Comparison of ENCODE assay signal across 13 cellular contexts in the genomic region with DNA sequence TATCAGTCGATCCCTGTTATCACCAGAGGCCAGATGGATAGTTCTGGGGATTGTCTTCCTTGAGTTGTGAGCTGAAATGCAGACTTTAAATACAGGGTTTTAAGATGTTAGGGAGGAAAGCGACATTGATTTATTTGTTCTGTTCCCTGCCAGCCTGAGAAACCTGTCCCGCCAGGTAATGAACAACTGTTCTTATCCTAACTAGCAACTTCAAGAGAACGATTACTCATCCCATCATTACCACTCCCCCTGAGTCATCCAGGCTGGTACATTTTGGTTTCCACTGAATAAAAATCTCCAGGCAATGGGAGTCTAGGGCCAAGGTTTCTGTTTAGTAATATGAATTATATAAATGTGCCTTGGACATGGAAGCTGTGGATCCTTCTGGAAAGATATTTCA.
DNase-seq lines count a peak whose midpoint lies in the region; ATAC-seq, FAIRE-seq and TF ChIP-seq lines count a peak whose summit lies in the region.
"Had no signal": no experiment of that assay in that cellular context is flagged by ENCODE, and none has a peak within 500 bp of the region (broad histone marks: within the 10 kb centered on the region; RNA-seq: fewer than 3 reads in every experiment).

No MANE protein-coding gene starts in this region.

- H3K4me2 ChIP-seq in keratinocyte (ENCODE audit: control insufficient read depth, extremely low read depth, insufficient read depth, low read depth, low read length), result peak overlapping the region; percentile 61
- H3K4me2 ChIP-seq: BLaER1 treated with 17β-estradiol and CSF1 and Interleukin-3, amounts not matched to agents 10 nM and 100 nM had no signal

- intact Hi-C loops in right cardiac atrium (cut with DNase I), result no loop called here

- H3K4me3 Mint-ChIP-seq in stimulated activated naive CD8-positive, alpha-beta T cell treated with anti-CD3 and anti-CD28 coated beads, Interleukin-15, amount 100 ng/mL, for 72 hours, result no peak overlapping the region

- peak; percentile 62 for ATAC-seq in stimulated activated naive CD8-positive, alpha-beta T cell treated with anti-CD3 and anti-CD28 coated beads, Interleukin-15, Interleukin-2, amounts not matched to agents 100 U/mL and 50 U/mL, for 24 hours
- ATAC-seq in stimulated activated naive CD8-positive, alpha-beta T cell treated with anti-CD3 and anti-CD28 coated beads, Interleukin-15, amount 100 ng/mL, for 72 hours, result no peak
- peak; percentile 74 for ATAC-seq in SK-N-SH treated with all-trans-retinoic acid at 6 μM for 48 hours
- ATAC-seq in HG02884 (IDR thresholded peaks at IDR 0.05; ENCODE audit: unreplicated experiment), result no peak
- no peak for ATAC-seq in right cardiac atrium
- ATAC-seq: psoas muscle had no signal

- peaks cover 44% of the 10 kb centered on the region for H3K4me1 ChIP-seq in keratinocyte (ENCODE audit: control insufficient read depth, extremely low read depth, insufficient read depth, low read length)
- H3K4me1 ChIP-seq in effector memory CD4-positive, alpha-beta T cell (ENCODE audit: control insufficient read depth, insufficient read depth, low read length, poor library complexity, severe bottlenecking), result peaks cover 6% of the 10 kb centered on the region
- no peaks in the 10 kb centered on the region for H3K4me1 ChIP-seq in right cardiac atrium (ENCODE audit: control insufficient read depth, insufficient read depth, low read length)
- H3K4me1 ChIP-seq: psoas muscle had no signal

- no peak overlapping the region for H3K27ac Mint-ChIP-seq in stimulated activated naive CD8-positive, alpha-beta T cell treated with anti-CD3 and anti-CD28 coated beads, Interleukin-15, amount 100 ng/mL, for 72 hours

- no peaks in the 10 kb centered on the region for H3K79me2 ChIP-seq in keratinocyte (ENCODE audit: control insufficient read depth, insufficient read depth, low read length)

- FAIRE-seq in keratinocyte (lab: Jason Lieb, UNC), result peak; percentile 89

- peak overlapping the region in 1 of 3 experiments; percentile 38 for H3K4me3 ChIP-seq in keratinocyte (ENCODE audit: control insufficient read depth in 2 of 3, extremely low read depth in 1 of 3, insufficient read depth in 2 of 3, low read depth in 1 of 3, low read length in 3 of 3)
- no peak overlapping the region for H3K4me3 ChIP-seq in effector memory CD4-positive, alpha-beta T cell (ENCODE audit: insufficient read depth, low read depth, low read length, poor library complexity, severe bottlenecking)
- no peak overlapping the region for H3K4me3 ChIP-seq in right cardiac atrium (ENCODE audit: low read length)
- H3K4me3 ChIP-seq: BLaER1 treated with 17β-estradiol and CSF1 and Interleukin-3, amounts not matched to agents 10 nM and 100 nM; psoas muscle had no signal

- H3K9me1 ChIP-seq in keratinocyte (ENCODE audit: control insufficient read depth, extremely low read depth, insufficient read depth, low read length), result no peaks in the 10 kb centered on the region

- 59% methylated on average over 4 of the region's 4 CpGs for WGBS in right cardiac atrium

- no peaks in the 10 kb centered on the region for H3K36me3 ChIP-seq in keratinocyte (ENCODE audit: control insufficient read depth in 2 of 2, extremely low read depth in 1 of 2, insufficient read depth in 2 of 2, low read length in 2 of 2)
- H3K36me3 ChIP-seq in effector memory CD4-positive, alpha-beta T cell (ENCODE audit: control insufficient read depth, insufficient read depth, low read length), result no peaks in the 10 kb centered on the region

- no peaks in the 10 kb centered on the region for H3K27me3 ChIP-seq in keratinocyte (ENCODE audit: control insufficient read depth, extremely low read depth, insufficient read depth, low read length)
- H3K27me3 ChIP-seq in effector memory CD4-positive, alpha-beta T cell (replicated peaks; ENCODE audit: control insufficient read depth, insufficient read depth, low read length, poor library complexity, severe bottlenecking), result no peaks in the 10 kb centered on the region
- H3K27me3 ChIP-seq in right cardiac atrium (ENCODE audit: control insufficient read depth, insufficient read depth), result no peaks in the 10 kb centered on the region

- H3K27ac ChIP-seq in keratinocyte (ENCODE audit: control insufficient read depth, insufficient read depth, low read length), result peak overlapping the region; percentile 63
- H3K27ac ChIP-seq in effector memory CD4-positive, alpha-beta T cell (ENCODE audit: insufficient read depth, low read length, poor library complexity, severe bottlenecking), result no peak overlapping the region
- no peak overlapping the region for H3K27ac ChIP-seq in right cardiac atrium (ENCODE audit: low read length)
- H3K27ac ChIP-seq: BLaER1 treated with 17β-estradiol and CSF1 and Interleukin-3, amounts not matched to agents 10 nM and 100 nM; psoas muscle had no signal

- peaks cover 18% of the 10 kb centered on the region in 2 donors for H3K9me3 Mint-ChIP-seq in stimulated activated naive CD8-positive, alpha-beta T cell treated with anti-CD3 and anti-CD28 coated beads, Interleukin-15, amount 100 ng/mL, for 72 hours

- peaks cover 42% of the 10 kb centered on the region for H3K27me3 Mint-ChIP-seq in stimulated activated naive CD8-positive, alpha-beta T cell treated with anti-CD3 and anti-CD28 coated beads, Interleukin-15, amount 100 ng/mL, for 72 hours

- DNase-seq in stimulated activated naive CD8-positive, alpha-beta T cell treated with anti-CD3 and anti-CD28 coated beads, Interleukin-15, Interleukin-2, amounts not matched to agents 100 U/mL and 50 U/mL, for 24 hours, result no peak
- no peak for DNase-seq in stimulated activated naive CD8-positive, alpha-beta T cell treated with anti-CD3 and anti-CD28 coated beads, Interleukin-15, amount 100 ng/mL, for 72 hours
- peak; percentile 46 for DNase-seq in keratinocyte (ENCODE audit: low read depth, low spot score)
- DNase-seq in D341Med (ENCODE audit: low spot score), result no peak
- DNase-seq in effector memory CD4-positive, alpha-beta T cell, result no peak
- DNase-seq in right cardiac atrium, result no peak
- DNase-seq: activated CD8-positive, alpha-beta memory T cell treated with anti-CD3 and anti-CD28 coated beads, Interleukin-2, amount 50 U/mL, for 48 hours; cortex of kidney; NCI-H1105; psoas muscle had no signal

- dilution Hi-C loops in keratinocyte (cut with MboI; ENCODE audit: extremely low pct_ligation_motif_present, low sequenced_read_pairs), result no loop called here

- TF ChIP-seq CTCF in keratinocyte (optimal IDR thresholded peaks at IDR 0.05 in 1 of 3, IDR thresholded peaks at IDR 0.05 in 1 of 3, conservative IDR thresholded peaks at IDR 0.05 in 1 of 3; ENCODE audit: extremely low read depth in 1 of 3, insufficient read depth in 2 of 3, low read length in 3 of 3), result no peak

- H3K4me1 Mint-ChIP-seq in stimulated activated naive CD8-positive, alpha-beta T cell treated with anti-CD3 and anti-CD28 coated beads, Interleukin-15, amount 100 ng/mL, for 72 hours, result peaks cover 28% of the 10 kb centered on the region

- peak overlapping the region; percentile 45 for H3K9ac ChIP-seq in keratinocyte (ENCODE audit: control insufficient read depth, extremely low read depth, insufficient read depth, low read length)
- H3K9ac ChIP-seq: BLaER1 treated with 17β-estradiol and CSF1 and Interleukin-3, amounts not matched to agents 10 nM and 100 nM had no signal

- H2AFZ ChIP-seq in keratinocyte (ENCODE audit: control insufficient read depth, low read length), result peak overlapping the region; percentile 73

- H3K9me3 ChIP-seq in keratinocyte (ENCODE audit: control insufficient read depth, low read depth, low read length) (peaks cover 3% of the 10 kb centered on the region), right cardiac atrium (ENCODE audit: control insufficient read depth, low read length) (no peaks in the 10 kb centered on the region)
- no peaks in the 10 kb centered on the region for H3K9me3 ChIP-seq in effector memory CD4-positive, alpha-beta T cell (ENCODE audit: control insufficient read depth, low read length)
- H3K9me3 ChIP-seq: psoas muscle had no signal

- no peaks in the 10 kb centered on the region for H4K20me1 ChIP-seq in keratinocyte (ENCODE audit: control insufficient read depth, extremely low read depth, insufficient read depth, low read length)

TF ChIP-seq in SK-N-SH treated with all-trans-retinoic acid at 6 μM for 48 hours, 23 proteins besides CTCF, POLR2A, EP300 and RAD21:
- TF ChIP-seq ZC3H10 (CRISPR knock-in tag; IDR thresholded peaks at IDR 0.05) (no peak), TOX (CRISPR knock-in tag; IDR thresholded peaks at IDR 0.05; ENCODE audit: borderline replicate concordance) (no peak), SNAI2 (CRISPR knock-in tag; IDR thresholded peaks at IDR 0.05) (no peak), PPARA (CRISPR knock-in tag; IDR thresholded peaks at IDR 0.05; ENCODE audit: borderline replicate concordance) (no peak), RARB (CRISPR knock-in tag; IDR thresholded peaks at IDR 0.05) (no peak), ISL1 (CRISPR knock-in tag; IDR thresholded peaks at IDR 0.05) (no peak)

Comparison
In these comparisons a context has a peak if more than half of its experiments do, and no peak if none do; other contexts are left out.
1. ATAC-seq: peak in stimulated activated naive CD8-positive, alpha-beta T cell treated with anti-CD3 and anti-CD28 coated beads, Interleukin-15, Interleukin-2, amounts not matched to agents 100 U/mL and 50 U/mL, for 24 hours (single experiment) and SK-N-SH treated with all-trans-retinoic acid at 6 μM for 48 hours (single experiment); none in stimulated activated naive CD8-positive, alpha-beta T cell treated with anti-CD3 and anti-CD28 coated beads, Interleukin-15, amount 100 ng/mL, for 72 hours (single experiment), HG02884 (single experiment) and right cardiac atrium (0 of 2).